Comparison of ENCODE assay signal across 2 cellular contexts in the genomic region with DNA sequence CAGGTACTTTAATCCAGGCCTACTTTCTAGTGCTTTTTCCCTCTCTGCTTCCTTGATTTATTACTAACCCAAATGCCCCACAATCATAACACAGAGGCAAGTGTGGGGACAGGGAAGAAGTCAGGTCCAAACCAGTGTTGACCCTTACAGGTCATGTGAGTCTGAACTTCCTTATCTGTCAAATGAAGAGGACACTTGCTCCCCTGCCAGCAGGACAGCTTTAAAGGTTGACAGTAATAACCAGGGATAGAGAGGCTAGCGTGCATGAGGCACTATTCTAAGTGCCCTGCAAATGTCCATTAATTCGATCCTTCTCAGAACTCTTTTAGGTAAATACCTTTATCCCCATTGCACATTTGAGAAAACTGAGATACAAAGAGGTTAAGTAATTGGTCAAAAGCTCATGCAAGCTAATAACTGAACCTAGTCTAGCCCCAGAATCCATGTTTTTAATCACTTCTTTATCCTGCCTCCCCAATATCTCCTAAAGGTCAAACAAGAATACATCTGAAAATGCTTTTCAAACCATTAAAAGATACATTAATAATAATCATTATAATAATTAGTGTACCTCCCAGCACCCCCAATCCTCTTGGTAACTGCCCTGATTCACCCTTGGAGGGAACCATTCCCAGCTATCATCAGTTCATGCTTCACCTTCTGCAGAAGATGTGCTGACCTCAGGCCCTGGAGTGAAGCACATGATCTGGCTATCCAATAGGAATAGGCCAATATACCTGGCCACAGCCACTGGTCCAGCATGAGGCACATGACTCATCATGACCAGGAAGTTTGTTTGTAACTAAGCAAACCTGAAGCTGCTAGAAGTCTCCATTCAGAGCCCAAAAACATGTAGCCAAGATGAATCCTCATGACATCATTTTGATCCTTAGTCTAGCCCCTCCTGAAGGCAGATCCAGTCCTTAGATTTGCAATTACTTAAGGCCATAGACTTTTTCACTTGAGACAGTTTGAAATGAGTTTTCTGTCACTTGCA.
TF ChIP-seq lines count a peak whose summit lies in the region.

No MANE protein-coding gene starts in this region.

TF ChIP-seq in GM23338, 12 proteins besides CTCF, POLR2A, EP300 and RAD21 (continues in another document):
- TF ChIP-seq, protein P1, sequence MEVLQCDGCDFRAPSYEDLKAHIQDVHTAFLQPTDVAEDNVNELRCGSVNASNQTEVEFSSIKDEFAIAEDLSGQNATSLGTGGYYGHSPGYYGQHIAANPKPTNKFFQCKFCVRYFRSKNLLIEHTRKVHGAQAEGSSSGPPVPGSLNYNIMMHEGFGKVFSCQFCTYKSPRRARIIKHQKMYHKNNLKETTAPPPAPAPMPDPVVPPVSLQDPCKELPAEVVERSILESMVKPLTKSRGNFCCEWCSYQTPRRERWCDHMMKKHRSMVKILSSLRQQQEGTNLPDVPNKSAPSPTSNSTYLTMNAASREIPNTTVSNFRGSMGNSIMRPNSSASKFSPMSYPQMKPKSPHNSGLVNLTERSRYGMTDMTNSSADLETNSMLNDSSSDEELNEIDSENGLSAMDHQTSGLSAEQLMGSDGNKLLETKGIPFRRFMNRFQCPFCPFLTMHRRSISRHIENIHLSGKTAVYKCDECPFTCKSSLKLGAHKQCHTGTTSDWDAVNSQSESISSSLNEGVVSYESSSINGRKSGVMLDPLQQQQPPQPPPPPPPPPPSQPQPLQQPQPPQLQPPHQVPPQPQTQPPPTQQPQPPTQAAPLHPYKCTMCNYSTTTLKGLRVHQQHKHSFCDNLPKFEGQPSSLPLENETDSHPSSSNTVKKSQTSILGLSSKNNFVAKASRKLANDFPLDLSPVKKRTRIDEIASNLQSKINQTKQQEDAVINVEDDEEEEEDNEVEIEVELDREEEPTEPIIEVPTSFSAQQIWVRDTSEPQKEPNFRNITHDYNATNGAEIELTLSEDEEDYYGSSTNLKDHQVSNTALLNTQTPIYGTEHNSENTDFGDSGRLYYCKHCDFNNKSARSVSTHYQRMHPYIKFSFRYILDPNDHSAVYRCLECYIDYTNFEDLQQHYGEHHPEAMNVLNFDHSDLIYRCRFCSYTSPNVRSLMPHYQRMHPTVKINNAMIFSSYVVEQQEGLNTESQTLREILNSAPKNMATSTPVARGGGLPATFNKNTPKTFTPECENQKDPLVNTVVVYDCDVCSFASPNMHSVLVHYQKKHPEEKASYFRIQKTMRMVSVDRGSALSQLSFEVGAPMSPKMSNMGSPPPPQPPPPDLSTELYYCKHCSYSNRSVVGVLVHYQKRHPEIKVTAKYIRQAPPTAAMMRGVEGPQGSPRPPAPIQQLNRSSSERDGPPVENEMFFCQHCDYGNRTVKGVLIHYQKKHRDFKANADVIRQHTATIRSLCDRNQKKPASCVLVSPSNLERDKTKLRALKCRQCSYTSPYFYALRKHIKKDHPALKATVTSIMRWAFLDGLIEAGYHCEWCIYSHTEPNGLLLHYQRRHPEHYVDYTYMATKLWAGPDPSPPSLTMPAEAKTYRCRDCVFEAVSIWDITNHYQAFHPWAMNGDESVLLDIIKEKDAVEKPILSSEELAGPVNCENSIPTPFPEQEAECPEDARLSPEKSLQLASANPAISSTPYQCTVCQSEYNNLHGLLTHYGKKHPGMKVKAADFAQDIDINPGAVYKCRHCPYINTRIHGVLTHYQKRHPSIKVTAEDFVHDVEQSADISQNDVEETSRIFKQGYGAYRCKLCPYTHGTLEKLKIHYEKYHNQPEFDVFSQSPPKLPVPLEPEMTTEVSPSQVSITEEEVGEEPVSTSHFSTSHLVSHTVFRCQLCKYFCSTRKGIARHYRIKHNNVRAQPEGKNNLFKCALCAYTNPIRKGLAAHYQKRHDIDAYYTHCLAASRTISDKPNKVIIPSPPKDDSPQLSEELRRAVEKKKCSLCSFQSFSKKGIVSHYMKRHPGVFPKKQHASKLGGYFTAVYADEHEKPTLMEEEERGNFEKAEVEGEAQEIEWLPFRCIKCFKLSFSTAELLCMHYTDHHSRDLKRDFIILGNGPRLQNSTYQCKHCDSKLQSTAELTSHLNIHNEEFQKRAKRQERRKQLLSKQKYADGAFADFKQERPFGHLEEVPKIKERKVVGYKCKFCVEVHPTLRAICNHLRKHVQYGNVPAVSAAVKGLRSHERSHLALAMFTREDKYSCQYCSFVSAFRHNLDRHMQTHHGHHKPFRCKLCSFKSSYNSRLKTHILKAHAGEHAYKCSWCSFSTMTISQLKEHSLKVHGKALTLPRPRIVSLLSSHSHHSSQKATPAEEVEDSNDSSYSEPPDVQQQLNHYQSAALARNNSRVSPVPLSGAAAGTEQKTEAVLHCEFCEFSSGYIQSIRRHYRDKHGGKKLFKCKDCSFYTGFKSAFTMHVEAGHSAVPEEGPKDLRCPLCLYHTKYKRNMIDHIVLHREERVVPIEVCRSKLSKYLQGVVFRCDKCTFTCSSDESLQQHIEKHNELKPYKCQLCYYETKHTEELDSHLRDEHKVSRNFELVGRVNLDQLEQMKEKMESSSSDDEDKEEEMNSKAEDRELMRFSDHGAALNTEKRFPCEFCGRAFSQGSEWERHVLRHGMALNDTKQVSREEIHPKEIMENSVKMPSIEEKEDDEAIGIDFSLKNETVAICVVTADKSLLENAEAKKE (CRISPR knock-in tag; IDR thresholded peaks at IDR 0.05) = no peak
- TF ChIP-seq, protein P2, sequence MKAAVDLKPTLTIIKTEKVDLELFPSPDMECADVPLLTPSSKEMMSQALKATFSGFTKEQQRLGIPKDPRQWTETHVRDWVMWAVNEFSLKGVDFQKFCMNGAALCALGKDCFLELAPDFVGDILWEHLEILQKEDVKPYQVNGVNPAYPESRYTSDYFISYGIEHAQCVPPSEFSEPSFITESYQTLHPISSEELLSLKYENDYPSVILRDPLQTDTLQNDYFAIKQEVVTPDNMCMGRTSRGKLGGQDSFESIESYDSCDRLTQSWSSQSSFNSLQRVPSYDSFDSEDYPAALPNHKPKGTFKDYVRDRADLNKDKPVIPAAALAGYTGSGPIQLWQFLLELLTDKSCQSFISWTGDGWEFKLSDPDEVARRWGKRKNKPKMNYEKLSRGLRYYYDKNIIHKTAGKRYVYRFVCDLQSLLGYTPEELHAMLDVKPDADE (IDR thresholded peaks at IDR 0.05) = no peak
- TF ChIP-seq, protein P3, sequence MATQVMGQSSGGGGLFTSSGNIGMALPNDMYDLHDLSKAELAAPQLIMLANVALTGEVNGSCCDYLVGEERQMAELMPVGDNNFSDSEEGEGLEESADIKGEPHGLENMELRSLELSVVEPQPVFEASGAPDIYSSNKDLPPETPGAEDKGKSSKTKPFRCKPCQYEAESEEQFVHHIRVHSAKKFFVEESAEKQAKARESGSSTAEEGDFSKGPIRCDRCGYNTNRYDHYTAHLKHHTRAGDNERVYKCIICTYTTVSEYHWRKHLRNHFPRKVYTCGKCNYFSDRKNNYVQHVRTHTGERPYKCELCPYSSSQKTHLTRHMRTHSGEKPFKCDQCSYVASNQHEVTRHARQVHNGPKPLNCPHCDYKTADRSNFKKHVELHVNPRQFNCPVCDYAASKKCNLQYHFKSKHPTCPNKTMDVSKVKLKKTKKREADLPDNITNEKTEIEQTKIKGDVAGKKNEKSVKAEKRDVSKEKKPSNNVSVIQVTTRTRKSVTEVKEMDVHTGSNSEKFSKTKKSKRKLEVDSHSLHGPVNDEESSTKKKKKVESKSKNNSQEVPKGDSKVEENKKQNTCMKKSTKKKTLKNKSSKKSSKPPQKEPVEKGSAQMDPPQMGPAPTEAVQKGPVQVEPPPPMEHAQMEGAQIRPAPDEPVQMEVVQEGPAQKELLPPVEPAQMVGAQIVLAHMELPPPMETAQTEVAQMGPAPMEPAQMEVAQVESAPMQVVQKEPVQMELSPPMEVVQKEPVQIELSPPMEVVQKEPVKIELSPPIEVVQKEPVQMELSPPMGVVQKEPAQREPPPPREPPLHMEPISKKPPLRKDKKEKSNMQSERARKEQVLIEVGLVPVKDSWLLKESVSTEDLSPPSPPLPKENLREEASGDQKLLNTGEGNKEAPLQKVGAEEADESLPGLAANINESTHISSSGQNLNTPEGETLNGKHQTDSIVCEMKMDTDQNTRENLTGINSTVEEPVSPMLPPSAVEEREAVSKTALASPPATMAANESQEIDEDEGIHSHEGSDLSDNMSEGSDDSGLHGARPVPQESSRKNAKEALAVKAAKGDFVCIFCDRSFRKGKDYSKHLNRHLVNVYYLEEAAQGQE (IDR thresholded peaks at IDR 0.05; ENCODE audit: unreplicated experiment) = no peak
- no peak for TF ChIP-seq STAT1 (IDR thresholded peaks at IDR 0.05; ENCODE audit: unreplicated experiment)
- no peak for TF ChIP-seq JUNB (IDR thresholded peaks at IDR 0.05; ENCODE audit: unreplicated experiment)
- no peak for TF ChIP-seq EZH2phosphoT487 (IDR thresholded peaks at IDR 0.05; ENCODE audit: unreplicated experiment)

TF ChIP-seq in WTC11, 78 proteins besides CTCF, POLR2A, EP300 and RAD21 (continued from another document and continues in another):
- TF ChIP-seq ZNF281 (CRISPR knock-in tag; IDR thresholded peaks at IDR 0.05) (no peak), CDX4 (CRISPR knock-in tag; IDR thresholded peaks at IDR 0.05; ENCODE audit: borderline replicate concordance) (no peak), ZMAT4 (CRISPR knock-in tag; IDR thresholded peaks at IDR 0.05) (no peak), ATF3 (CRISPR knock-in tag; conservative IDR thresholded peaks at IDR 0.05) (no peak), NFE2L1 (CRISPR knock-in tag; IDR thresholded peaks at IDR 0.05) (no peak), ZNF219 (CRISPR knock-in tag; IDR thresholded peaks at IDR 0.05; ENCODE audit: borderline replicate concordance) (no peak), FOXK1 (CRISPR knock-in tag; IDR thresholded peaks at IDR 0.05) (no peak), PRDM15 (CRISPR knock-in tag; IDR thresholded peaks at IDR 0.05) (no peak)
- TF ChIP-seq, protein P4, sequence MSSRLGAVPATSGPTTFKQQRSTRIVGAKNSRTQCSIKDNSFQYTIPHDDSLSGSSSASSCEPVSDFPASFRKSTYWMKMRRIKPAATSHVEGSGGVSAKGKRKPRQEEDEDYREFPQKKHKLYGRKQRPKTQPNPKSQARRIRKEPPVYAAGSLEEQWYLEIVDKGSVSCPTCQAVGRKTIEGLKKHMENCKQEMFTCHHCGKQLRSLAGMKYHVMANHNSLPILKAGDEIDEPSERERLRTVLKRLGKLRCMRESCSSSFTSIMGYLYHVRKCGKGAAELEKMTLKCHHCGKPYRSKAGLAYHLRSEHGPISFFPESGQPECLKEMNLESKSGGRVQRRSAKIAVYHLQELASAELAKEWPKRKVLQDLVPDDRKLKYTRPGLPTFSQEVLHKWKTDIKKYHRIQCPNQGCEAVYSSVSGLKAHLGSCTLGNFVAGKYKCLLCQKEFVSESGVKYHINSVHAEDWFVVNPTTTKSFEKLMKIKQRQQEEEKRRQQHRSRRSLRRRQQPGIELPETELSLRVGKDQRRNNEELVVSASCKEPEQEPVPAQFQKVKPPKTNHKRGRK (CRISPR knock-in tag; IDR thresholded peaks at IDR 0.05; ENCODE audit: borderline replicate concordance) = no peak
